In the genomic region with DNA sequence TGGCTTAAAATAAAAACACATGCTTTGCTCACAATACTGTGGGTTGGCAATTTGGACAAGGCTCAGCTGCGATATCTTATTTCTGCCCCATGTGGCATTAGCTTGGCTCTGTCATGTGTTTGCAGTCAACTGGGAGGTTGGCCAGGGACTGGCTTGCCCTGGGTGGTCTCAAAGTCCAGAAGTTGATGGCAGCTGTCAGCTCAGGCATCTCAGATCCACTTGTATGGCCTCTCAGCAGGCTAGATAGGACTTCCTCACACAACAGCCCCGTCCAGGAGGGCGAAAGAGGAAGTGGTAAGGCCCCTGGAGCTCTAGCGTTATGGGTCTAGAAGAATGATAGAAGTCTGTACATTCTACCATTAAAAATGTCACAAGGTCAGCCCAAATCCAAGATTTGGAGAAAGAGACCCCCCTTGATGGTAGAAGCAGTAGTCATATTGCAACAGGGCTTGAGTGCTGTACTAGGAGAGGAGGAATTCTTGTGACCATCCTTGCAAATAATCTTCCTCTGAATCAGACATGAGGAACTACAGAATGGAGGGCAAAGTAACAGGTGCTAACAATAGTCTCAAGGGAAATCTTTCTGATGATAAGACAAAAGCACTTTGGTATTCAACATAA, we compare ENCODE assay signal across 11 cellular contexts.
DNase-seq lines count a peak whose midpoint lies in the region; ATAC-seq and TF ChIP-seq lines count a peak whose summit lies in the region.
"Had no signal": no experiment of that assay in that cellular context is flagged by ENCODE, and none has a peak within 500 bp of the region (broad histone marks: within the 10 kb centered on the region; RNA-seq: fewer than 3 reads in every experiment).

No MANE protein-coding gene starts in this region.

- H3K4me1 ChIP-seq in heart right ventricle, result peaks cover 0 to 50% (median 12%) of the 10 kb centered on the region in 9 donors

- no peaks in the 10 kb centered on the region for H3K36me3 ChIP-seq in heart right ventricle

- H3K4me3 ChIP-seq in coronary artery, result no peak overlapping the region
- no peak overlapping the region for H3K4me3 ChIP-seq in heart right ventricle

- 61 to 77% methylated on average over 4 of the region's 4 CpGs for WGBS in heart right ventricle, 2 donors

- no peaks in the 10 kb centered on the region for H3K9me3 ChIP-seq in heart right ventricle

- no peaks in the 10 kb centered on the region for H3K27me3 ChIP-seq in heart right ventricle

- H3K27ac ChIP-seq in coronary artery (no peak overlapping the region), heart right ventricle (peak overlapping the region in 1 of 10 donors; percentile 13)

- ATAC-seq in GM21619 (IDR thresholded peaks at IDR 0.05; ENCODE audit: unreplicated experiment) (peak; percentile 37), heart right ventricle (no peak)

- intact Hi-C loops in heart right ventricle (cut with DNase I), result loop anchor here in 2 of 10 donors (5.0 to 10.0 kb wide), 3 partner anchors 146 to 229 kb away; partner anchors contain the start of genes CDNF (in 1 of the 2), HSPA14 (in 1 of the 2) and MSANTD7 (in 1 of the 2)

- TF ChIP-seq CTCF in GM10266 (IDR thresholded peaks at IDR 0.05; ENCODE audit: control insufficient read depth, insufficient read depth, low read depth, missing control alignments) (no peak), coronary artery (IDR thresholded peaks at IDR 0.05) (no peak), heart right ventricle (IDR thresholded peaks at IDR 0.05) (no peak)

- peak; percentile 28 for DNase-seq in GM10266 (ENCODE audit: extremely low spot score)
- peak; percentile 95 for DNase-seq in MV-4-11 (lab: John Stamatoyannopoulos, UW)
- DNase-seq in kidney glomerular epithelial cell (lab: John Stamatoyannopoulos, UW), result peak; percentile 60
- no peak for DNase-seq in NCI-H1930 (lab: John Stamatoyannopoulos, UW)
- no peak for DNase-seq in hepatic stellate cell (ENCODE audit: low spot score)
- DNase-seq in coronary artery (ENCODE audit: low spot score), result no peak
- no peak for DNase-seq in heart right ventricle
- DNase-seq: activated CD4-positive, CD25-positive, alpha-beta regulatory T cell; DND-41; NCI-H2171 had no signal

Comparison
In these comparisons a context has a peak if more than half of its experiments do, and no peak if none do; other contexts are left out.
1. DNase-seq: peak in GM10266 (single experiment), MV-4-11 (single experiment) and kidney glomerular epithelial cell (single experiment); none in NCI-H1930 (0 of 2), hepatic stellate cell (single experiment), coronary artery (single experiment) and heart right ventricle (0 of 2).